ENCODE assay signal across 16 cellular contexts in genomic region chr10:77666821-77667220, GRCh38.
"Had no signal": no experiment of that assay in that cellular context is flagged by ENCODE, and none has a peak within 500 bp of the region (broad histone marks: within the 10 kb centered on the region; RNA-seq: fewer than 3 reads in every experiment).

No MANE protein-coding gene starts in this region.

- H3K36me3 ChIP-seq: colonic mucosa, gastrocnemius medialis, left lung, upper lobe of left lung had no signal

- H3K9me3 ChIP-seq: colonic mucosa, gastrocnemius medialis, left lung, psoas muscle, upper lobe of left lung had no signal

- H3K27ac ChIP-seq: colonic mucosa, gastrocnemius medialis, left lung, psoas muscle, upper lobe of left lung had no signal

- H3K4me3 ChIP-seq: colonic mucosa, gastrocnemius medialis, left lung, psoas muscle, upper lobe of left lung had no signal

- H3K4me1 ChIP-seq: colonic mucosa, gastrocnemius medialis, left lung, psoas muscle, upper lobe of left lung had no signal

- H3K27me3 ChIP-seq: colonic mucosa, upper lobe of left lung had no signal

- DNase-seq: activated CD4-positive, alpha-beta T cell treated with anti-CD3 and anti-CD28 coated beads, Interleukin-2, amount 50 U/mL, for 4 hours; activated CD4-positive, CD25-positive, alpha-beta regulatory T cell treated with anti-CD3 and anti-CD28 coated beads, Interleukin-2, amount 50 U/mL, for 72 hours; activated gamma-delta T cell; activated T-cell treated with anti-CD3 and anti-CD28 coated beads, Interleukin-2, amount 50 U/mL, for 4 hours; amygdala; colonic mucosa; gastrocnemius medialis; islet precursor cell; left lung; mesenchymal stem cell; nephron progenitor cell; psoas muscle; stimulated activated CD4-positive, alpha-beta T cell treated with anti-CD3 and anti-CD28 coated beads, Interleukin-2, amount 100 ng/mL, for 48 hours; stimulated activated naive CD8-positive, alpha-beta T cell treated with anti-CD3 and anti-CD28 coated beads, Interleukin-15, Interleukin-2, amounts not matched to agents 100 U/mL and 50 U/mL, for 24 hours; T-helper 2 cell; upper lobe of left lung had no signal
